8 cellular contexts compared by ENCODE assay signal in the genomic region with DNA sequence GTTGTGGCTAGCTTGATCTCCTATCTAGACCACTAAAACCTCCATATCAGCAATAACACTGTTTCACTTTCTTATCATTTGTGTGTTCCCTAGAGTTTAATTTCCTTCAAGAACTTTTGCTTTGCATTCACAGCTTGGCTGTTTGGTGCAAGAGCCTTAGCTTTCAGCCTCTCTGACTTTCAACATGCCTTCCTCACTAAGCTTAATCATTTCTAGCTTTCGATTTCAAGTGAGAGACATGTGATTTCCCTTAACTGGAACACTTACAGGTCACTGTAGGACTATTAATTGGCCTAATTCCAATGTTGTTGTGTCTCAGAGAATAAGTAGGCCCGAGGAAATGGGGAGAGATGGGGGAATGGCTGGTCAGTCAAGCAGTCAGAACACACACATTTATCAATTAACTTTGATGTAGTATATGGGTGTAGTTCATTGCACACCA. TPM values are rescaled to one million over a fixed set of nuclear protein-coding genes. Genes with fewer than 3 reads are reported as not detected.
A peak's percentile ranks its signal among the peaks of the same experiment; 100 is the strongest.
DNase-seq lines count a peak whose midpoint lies in the region; ATAC-seq and TF ChIP-seq lines count a peak whose summit lies in the region.
"Had no signal": no experiment of that assay in that cellular context is flagged by ENCODE, and none has a peak within 500 bp of the region (broad histone marks: within the 10 kb centered on the region; RNA-seq: fewer than 3 reads in every experiment).

No MANE protein-coding gene starts in this region.

- H3K79me1 ChIP-seq in H9 (ENCODE audit: insufficient read depth, low read depth, low read length, poor library complexity, severe bottlenecking) = no peaks in the 10 kb centered on the region

- H2BK12ac ChIP-seq in H9 (ENCODE audit: insufficient read length, low read depth, low read length) = no peak overlapping the region

- no peak overlapping the region for H3K18ac ChIP-seq in H9 (ENCODE audit: insufficient read length, low read depth, low read length)

- no peak overlapping the region for H2BK120ac ChIP-seq in H9 (ENCODE audit: low read depth, low read length, poor library complexity, severe bottlenecking)

- POLR2A ChIA-PET in activated CD8-positive, alpha-beta T cell treated with anti-CD3 and anti-CD28 coated beads, Interleukin-2, amount 10 ng/mL, durations not matched to agents 7 days and 5 days (lab: Charles Lee) = interaction anchor here (0.7 to 1.4 kb wide), 3 partner anchors 10 to 23 kb away, joined by 3 to 10 read pairs (median 3); a partner anchor contains a TSS

- TF ChIP-seq CTCF in retinal pigment epithelial cell (conservative IDR thresholded peaks at IDR 0.05; ENCODE audit: low read depth, low read length) = no peak
- TF ChIP-seq CTCF in H9 (conservative IDR thresholded peaks at IDR 0.05) = no peak

- H3K14ac ChIP-seq in H9 (ENCODE audit: insufficient read depth, low read length) = no peak overlapping the region

- H3K4me3 ChIP-seq in retinal pigment epithelial cell (ENCODE audit: low read length) = no peak overlapping the region

- peaks cover 5% of the 10 kb centered on the region for H3K27me3 Mint-ChIP-seq in activated CD8-positive, alpha-beta T cell treated with anti-CD3 and anti-CD28 coated beads, Interleukin-2, amount 10 ng/mL, durations not matched to agents 7 days and 5 days (ENCODE audit: low read depth)
- H3K27me3 Mint-ChIP-seq in H9 (ENCODE audit: low read depth) = peaks cover 3% of the 10 kb centered on the region

- H2BK15ac ChIP-seq in H9 (ENCODE audit: low read depth, low read length) = no peak overlapping the region

- no peaks in the 10 kb centered on the region for H4K20me1 ChIP-seq in H9 (ENCODE audit: control insufficient read depth, insufficient read depth, insufficient read length)

- H3K9me3 Mint-ChIP-seq in activated CD8-positive, alpha-beta T cell treated with anti-CD3 and anti-CD28 coated beads, Interleukin-2, amount 10 ng/mL, durations not matched to agents 7 days and 5 days (ENCODE audit: insufficient read depth) = no peaks in the 10 kb centered on the region
- H3K9me3 Mint-ChIP-seq in H9 = no peaks in the 10 kb centered on the region

- no peak overlapping the region for H4K91ac ChIP-seq in H9 (ENCODE audit: insufficient read length, low read depth, low read length)

- H3K4me2 ChIP-seq in H9 (ENCODE audit: insufficient read depth, insufficient read length, low read length) = no peak overlapping the region

- no peak overlapping the region for H4K5ac ChIP-seq in H9 (ENCODE audit: insufficient read length, low read depth, low read length)

- H3K36me3 Mint-ChIP-seq in activated CD8-positive, alpha-beta T cell treated with anti-CD3 and anti-CD28 coated beads, Interleukin-2, amount 10 ng/mL, durations not matched to agents 7 days and 5 days (ENCODE audit: low read depth) = no peaks in the 10 kb centered on the region
- H3K36me3 Mint-ChIP-seq in H9 (ENCODE audit: insufficient read depth in 1 of 3, low read depth in 3 of 3) = no peaks in the 10 kb centered on the region

- no peak overlapping the region for H4K8ac ChIP-seq in H9 (replicated peaks; ENCODE audit: insufficient read length, low read depth, low read length)

- CTCF ChIA-PET in activated CD8-positive, alpha-beta T cell treated with anti-CD3 and anti-CD28 coated beads, Interleukin-2, amount 10 ng/mL, durations not matched to agents 7 days and 5 days (lab: Charles Lee) = interaction anchor here (1.3 to 8.8 kb wide), 7 partner anchors 10 to 350 kb away, joined by 4 to 89 read pairs (median 22); a partner anchor contains a TSS

- WGBS in H9 (ENCODE audit: extremely low coverage, insufficient read length, low lambda C conversion rate) = no CpG with 5 or more reads among the region's 2 CpGs

- no peaks in the 10 kb centered on the region for H3K27me3 ChIP-seq in H9 (ENCODE audit: insufficient read depth, low read length)

- H3T11ph ChIP-seq in H9 (ENCODE audit: low read length) = no peak overlapping the region

- in situ Hi-C loops in KBM-7 (cut with MboI; ENCODE audit: low pct_unique_long_range_greater_than_20kb, low sequenced_read_pairs) = no loop called here

- no peaks in the 10 kb centered on the region for H3K4me1 ChIP-seq in H9 (ENCODE audit: insufficient read depth, low read length)

- H3K79me2 ChIP-seq in H9 (ENCODE audit: insufficient read depth, low read length) = no peaks in the 10 kb centered on the region

- ATAC-seq in GM19395 (IDR thresholded peaks at IDR 0.05; ENCODE audit: unreplicated experiment) = peak; percentile 95
- peak; percentile 76 for ATAC-seq in HG02938 (IDR thresholded peaks at IDR 0.05; ENCODE audit: unreplicated experiment)
- peak; percentile 44 for ATAC-seq in activated CD8-positive, alpha-beta T cell treated with anti-CD3 and anti-CD28 coated beads, Interleukin-2, amount 10 ng/mL, durations not matched to agents 7 days and 5 days
- ATAC-seq: SK-N-SH treated with all-trans-retinoic acid at 6 μM for 48 hours had no signal

- H3K9ac ChIP-seq in H9 (ENCODE audit: extremely low read depth, insufficient read length, low read length) = no peak overlapping the region

- no peak overlapping the region for H3K23ac ChIP-seq in H9 (ENCODE audit: insufficient read length, low read depth, low read length)

- no peak overlapping the region for H2BK20ac ChIP-seq in H9 (ENCODE audit: low read depth, low read length, poor library complexity, severe bottlenecking)

- no peak overlapping the region for H2AK5ac ChIP-seq in H9 (ENCODE audit: insufficient read length, low read length)

- H2AFZ ChIP-seq in H9 (ENCODE audit: low read length) = no peak overlapping the region

- no peaks in the 10 kb centered on the region for H3K9me3 ChIP-seq in H9 (ENCODE audit: control insufficient read depth, low read depth, low read length)

- H3K27ac ChIP-seq in H9 (ENCODE audit: insufficient read length, low read depth, low read length) = no peak overlapping the region

- H3K23me2 ChIP-seq in H9 (ENCODE audit: insufficient read length, low read depth, low read length, poor library complexity, severe bottlenecking) = no peaks in the 10 kb centered on the region

- H3K4me3 Mint-ChIP-seq in activated CD8-positive, alpha-beta T cell treated with anti-CD3 and anti-CD28 coated beads, Interleukin-2, amount 10 ng/mL, durations not matched to agents 7 days and 5 days = no peak overlapping the region
- H3K4me3 Mint-ChIP-seq in H9 = no peak overlapping the region

- no peak for DNase-seq in activated CD8-positive, alpha-beta T cell treated with anti-CD3 and anti-CD28 coated beads, Interleukin-2, amount 10 ng/mL, durations not matched to agents 7 days and 5 days
- DNase-seq in retinal pigment epithelial cell (ENCODE audit: low read depth) (peak; percentile 66), KBM-7 (no peak), H9 (no peak), posterior cingulate gyrus (no peak)

- H3K27ac Mint-ChIP-seq in activated CD8-positive, alpha-beta T cell treated with anti-CD3 and anti-CD28 coated beads, Interleukin-2, amount 10 ng/mL, durations not matched to agents 7 days and 5 days = peak overlapping the region; percentile 48
- H3K27ac Mint-ChIP-seq in H9 = no peak overlapping the region

- intact Hi-C loops in posterior cingulate gyrus (cut with DNase I) = no loop called here

- H3K4ac ChIP-seq in H9 (ENCODE audit: low read depth, low read length) = no peak overlapping the region

- H2BK5ac ChIP-seq in H9 (ENCODE audit: insufficient read length, low read length) = no peak overlapping the region

- no peak overlapping the region for H3K56ac ChIP-seq in H9 (ENCODE audit: insufficient read length, low read depth, low read length)

- peaks cover 19% of the 10 kb centered on the region for H3K4me1 Mint-ChIP-seq in activated CD8-positive, alpha-beta T cell treated with anti-CD3 and anti-CD28 coated beads, Interleukin-2, amount 10 ng/mL, durations not matched to agents 7 days and 5 days (ENCODE audit: low read depth)
- H3K4me1 Mint-ChIP-seq in H9 = no peaks in the 10 kb centered on the region

RNA-seq across cellular contexts. Expression of a gene that starts 10.6 kb away (rescaled TPM):
- 10 to 100 TPM; 11.9 to 12.2 TPM for total RNA-seq in activated CD8-positive, alpha-beta T cell treated with anti-CD3 and anti-CD28 coated beads, Interleukin-2, amount 10 ng/mL, durations not matched to agents 7 days and 5 days
- total RNA-seq in H9 (2021) = 14.0 and 14.4 TPM in 2 replicates

Comparison
In these comparisons a context has a peak if more than half of its experiments do, and no peak if none do; other contexts are left out.
1. ATAC-seq: peak in every context shown above with its lines; median percentile 95 in GM19395; 76 in HG02938; 44 in activated CD8-positive, alpha-beta T cell treated with anti-CD3 and anti-CD28 coated beads, Interleukin-2, amount 10 ng/mL, durations not matched to agents 7 days and 5 days.